In genomic region chr7:151689196-151689971, GRCh38 we compare ENCODE assay signal across 11 cellular contexts.
DNase-seq lines count a peak whose midpoint lies in the region; ATAC-seq, FAIRE-seq and TF ChIP-seq lines count a peak whose summit lies in the region.
"Had no signal": no experiment of that assay in that cellular context is flagged by ENCODE, and none has a peak within 500 bp of the region (broad histone marks: within the 10 kb centered on the region; RNA-seq: fewer than 3 reads in every experiment).

No MANE protein-coding gene starts in this region.

- ATAC-seq in pancreas, result peak; percentile 51 to 81 (median 74)
- ATAC-seq in HG02973 (IDR thresholded peaks at IDR 0.05; ENCODE audit: unreplicated experiment), result no peak
- no peak for ATAC-seq in GM18517 (IDR thresholded peaks at IDR 0.05; ENCODE audit: unreplicated experiment)

- no peak overlapping the region for H2BK12ac ChIP-seq in H9 (ENCODE audit: insufficient read length, low read depth, low read length)

- no peaks in the 10 kb centered on the region for H3K9me3 ChIP-seq in H9 (ENCODE audit: control insufficient read depth, low read depth, low read length)
- H3K9me3 ChIP-seq in fibroblast of lung (ENCODE audit: control insufficient read depth, insufficient read depth, low read depth, low read length), result no peaks in the 10 kb centered on the region
- H3K9me3 ChIP-seq in pancreas, result no peaks in the 10 kb centered on the region

- H3K4me1 ChIP-seq in H9 (ENCODE audit: insufficient read depth, low read length) (peaks cover 8% of the 10 kb centered on the region; the same call in 1 of the 2 replicates), fibroblast of lung (ENCODE audit: control insufficient read depth, extremely low read depth, insufficient read depth, low read length) (peaks cover 16% of the 10 kb centered on the region), pancreas (peaks cover 0 to 4% (median 0%) of the 10 kb centered on the region in 3 donors)

- no peak overlapping the region for H4K5ac ChIP-seq in H9 (ENCODE audit: insufficient read length, low read depth, low read length)

- no peak overlapping the region for H3K56ac ChIP-seq in H9 (ENCODE audit: insufficient read length, low read depth, low read length)

- H4K20me1 ChIP-seq in H9 (ENCODE audit: control insufficient read depth, insufficient read depth, insufficient read length) (no peaks in the 10 kb centered on the region), fibroblast of lung (ENCODE audit: control insufficient read depth, extremely low read depth, insufficient read depth, low read length) (no peaks in the 10 kb centered on the region)

- peak overlapping the region; percentile 17; the same call in 1 of the 2 replicates for H3K14ac ChIP-seq in H9 (ENCODE audit: insufficient read depth, low read length)

- no peak overlapping the region for H3T11ph ChIP-seq in H9 (ENCODE audit: low read length)

- peak overlapping the region; percentile 42; the same call in 1 of the 2 replicates for H2BK15ac ChIP-seq in H9 (ENCODE audit: low read depth, low read length)

- no peak overlapping the region for H2AK5ac ChIP-seq in H9 (ENCODE audit: insufficient read length, low read length)

- no CpG with 5 or more reads among the region's 22 CpGs for WGBS in H9 (ENCODE audit: extremely low coverage, insufficient read length, low lambda C conversion rate)
- 70 to 72% methylated on average over 22 of the region's 22 CpGs for WGBS in pancreas, 2 donors

- H3K9ac ChIP-seq in H9 (ENCODE audit: extremely low read depth, insufficient read length, low read length) (no peak overlapping the region), fibroblast of lung (ENCODE audit: insufficient read depth, low read length) (no peak overlapping the region)

- no peak overlapping the region for H3K4me3 Mint-ChIP-seq in H9
- H3K4me3 Mint-ChIP-seq: activated T-helper 1 cell treated with anti-CD3 and anti-CD28 coated beads, Interleukin-12 subunit alpha, Interleukin-12 subunit beta, Interleukin-2, Interleukin-4 antibody, amounts not matched to agents 30 ng/mL and 10 ng/mL and 1 ng/mL, durations not matched to agents 14 hours and 24 hours and 36 hours; T-helper 1 cell treated with Interleukin-12 subunit alpha and Interleukin-12 subunit beta and Interleukin-4 antibody, amounts not matched to agents 30 μg/mL and 1 μg/mL, for 36 hours had no signal

- no peaks in the 10 kb centered on the region for H3K23me2 ChIP-seq in H9 (ENCODE audit: insufficient read length, low read depth, low read length, poor library complexity, severe bottlenecking)

- H3K27me3 ChIP-seq in H9 (ENCODE audit: insufficient read depth, low read length) (no peaks in the 10 kb centered on the region), fibroblast of lung (ENCODE audit: control insufficient read depth, insufficient read depth, low read length) (no peaks in the 10 kb centered on the region), pancreas (no peaks in the 10 kb centered on the region)

- H3K18ac ChIP-seq in H9 (ENCODE audit: insufficient read length, low read depth, low read length), result no peak overlapping the region

- intact Hi-C loops in pancreas (cut with DNase I), result no loop called here

- no peak overlapping the region for H2BK120ac ChIP-seq in H9 (ENCODE audit: low read depth, low read length, poor library complexity, severe bottlenecking)

- H4K91ac ChIP-seq in H9 (ENCODE audit: insufficient read length, low read depth, low read length), result peak overlapping the region; percentile 26

- H2AFZ ChIP-seq in H9 (ENCODE audit: low read length) (no peak overlapping the region), fibroblast of lung (ENCODE audit: low read length) (no peak overlapping the region)

- no peak for FAIRE-seq in pancreas (lab: Jason Lieb, UNC)
- FAIRE-seq: endometrium had no signal

- no peak overlapping the region for H2BK5ac ChIP-seq in H9 (ENCODE audit: insufficient read length, low read length)

- H3K79me1 ChIP-seq in H9 (ENCODE audit: insufficient read depth, low read depth, low read length, poor library complexity, severe bottlenecking), result no peaks in the 10 kb centered on the region

- H3K36me3 ChIP-seq in fibroblast of lung (ENCODE audit: control insufficient read depth, insufficient read depth, low read length), result no peaks in the 10 kb centered on the region
- no peaks in the 10 kb centered on the region for H3K36me3 ChIP-seq in pancreas

- H3K4me2 ChIP-seq in H9 (ENCODE audit: insufficient read depth, insufficient read length, low read length) (no peak overlapping the region), fibroblast of lung (ENCODE audit: extremely low read depth, insufficient read depth, low read length) (no peak overlapping the region)

- H3K4ac ChIP-seq in H9 (ENCODE audit: low read depth, low read length), result no peak overlapping the region; the same call in 1 of the 2 replicates

- H3K36me3 Mint-ChIP-seq in H9 (ENCODE audit: insufficient read depth in 1 of 3, low read depth in 3 of 3), result no peaks in the 10 kb centered on the region

- H3K27ac ChIP-seq in H9 (ENCODE audit: insufficient read length, low read depth, low read length) (no peak overlapping the region), fibroblast of lung (ENCODE audit: insufficient read depth, low read length) (no peak overlapping the region), pancreas (peak overlapping the region in 2 of 4 donors; percentile 22 to 57)

- H3K79me2 ChIP-seq in H9 (ENCODE audit: insufficient read depth, low read length) (no peaks in the 10 kb centered on the region), fibroblast of lung (ENCODE audit: control insufficient read depth, insufficient read depth, low read length) (no peaks in the 10 kb centered on the region)

- H3K4me1 Mint-ChIP-seq in H9, result peaks cover 25 to 31% of the 10 kb centered on the region in 2 experiments

- no peak for DNase-seq in H9
- peak; percentile 64 to 89 for DNase-seq in NCI-H526 (lab: John Stamatoyannopoulos, UW)
- peak; percentile 28 to 71 for DNase-seq in fibroblast of lung (ENCODE audit: low read depth in 2 of 2)
- DNase-seq in pancreas, result peak in 5 of 6 donors; percentile 37 to 78 (median 50)
- no peak for DNase-seq in AG20443 (ENCODE audit: low spot score)
- no peak for DNase-seq in activated CD4-positive, alpha-beta T cell treated with anti-CD3 and anti-CD28 coated beads, Interleukin-2, amount 50 U/mL, for 48 hours

- no peak for TF ChIP-seq CTCF in H9 (conservative IDR thresholded peaks at IDR 0.05)
- no peak for TF ChIP-seq CTCF in fibroblast of lung (conservative IDR thresholded peaks at IDR 0.05 in 1 of 2, IDR thresholded peaks at IDR 0.05 in 1 of 2; ENCODE audit: low read depth in 1 of 2, low read length in 2 of 2)
- TF ChIP-seq CTCF in pancreas (IDR thresholded peaks at IDR 0.05), result no peak

- H3K27me3 Mint-ChIP-seq in H9 (ENCODE audit: low read depth), result peaks cover 2% of the 10 kb centered on the region; the same call in 1 of the 2 replicates

- no peak overlapping the region for H2BK20ac ChIP-seq in H9 (ENCODE audit: low read depth, low read length, poor library complexity, severe bottlenecking)

- no peak overlapping the region for H3K23ac ChIP-seq in H9 (ENCODE audit: insufficient read length, low read depth, low read length)

- no peak overlapping the region for H3K4me3 ChIP-seq in fibroblast of lung (replicated peaks in 1 of 4; ENCODE audit: control extremely low read depth in 1 of 4, insufficient read depth in 1 of 4, low read depth in 3 of 4, low read length in 4 of 4)
- H3K4me3 ChIP-seq in pancreas, result no peak overlapping the region

- no peak overlapping the region; a peak in 2 of 7 replicates for H3K27ac Mint-ChIP-seq in H9
- H3K27ac Mint-ChIP-seq: activated T-helper 1 cell treated with anti-CD3 and anti-CD28 coated beads, Interleukin-12 subunit alpha, Interleukin-12 subunit beta, Interleukin-2, Interleukin-4 antibody, amounts not matched to agents 30 ng/mL and 10 ng/mL and 1 ng/mL, durations not matched to agents 14 hours and 24 hours and 36 hours; T-helper 1 cell treated with Interleukin-12 subunit alpha and Interleukin-12 subunit beta and Interleukin-4 antibody, amounts not matched to agents 30 μg/mL and 1 μg/mL, for 36 hours had no signal

- H3K9me3 Mint-ChIP-seq in H9, result no peaks in the 10 kb centered on the region
- H3K9me3 Mint-ChIP-seq: activated T-helper 1 cell treated with anti-CD3 and anti-CD28 coated beads, Interleukin-12 subunit alpha, Interleukin-12 subunit beta, Interleukin-2, Interleukin-4 antibody, amounts not matched to agents 30 ng/mL and 10 ng/mL and 1 ng/mL, durations not matched to agents 14 hours and 24 hours and 36 hours; T-helper 1 cell treated with Interleukin-12 subunit alpha and Interleukin-12 subunit beta and Interleukin-4 antibody, amounts not matched to agents 30 μg/mL and 1 μg/mL, for 36 hours had no signal

- no peak overlapping the region for H4K8ac ChIP-seq in H9 (replicated peaks; ENCODE audit: insufficient read length, low read depth, low read length)

Comparison
In these comparisons a context has a peak if more than half of its experiments do, and no peak if none do; other contexts are left out.
1. DNase-seq: peak in NCI-H526 (2 of 2), fibroblast of lung (2 of 2) and pancreas (5 of 6); none in H9 (single experiment), AG20443 (single experiment) and activated CD4-positive, alpha-beta T cell treated with anti-CD3 and anti-CD28 coated beads, Interleukin-2, amount 50 U/mL, for 48 hours (0 of 2).
2. ATAC-seq: peak in pancreas (4 of 4); none in HG02973 (single experiment) and GM18517 (single experiment).